ENCODE assay signal across 1 cellular context in genomic region chr17:2266865-2267228, GRCh38.
A peak's percentile ranks its signal among the peaks of the same experiment; 100 is the strongest.
TF ChIP-seq lines count a peak whose summit lies in the region.

No MANE protein-coding gene starts in this region.

TF ChIP-seq in GM12878, 131 proteins besides CTCF, POLR2A, EP300 and RAD21 (continued from another document and continues in another):
- TF ChIP-seq ATF2 (IDR thresholded peaks at IDR 0.05; ENCODE audit: low read length): no peak
- no peak for TF ChIP-seq ZBTB11 (CRISPR knock-in tag; IDR thresholded peaks at IDR 0.05)
- no peak for TF ChIP-seq POLR2AphosphoS2 (IDR thresholded peaks at IDR 0.05; ENCODE audit: low read depth, low read length)
- TF ChIP-seq REST (IDR thresholded peaks at IDR 0.05; ENCODE audit: low read depth, low read length): no peak
- TF ChIP-seq IKZF1 (conservative IDR thresholded peaks at IDR 0.05): no peak
- no peak for TF ChIP-seq PAX5 (IDR thresholded peaks at IDR 0.05; ENCODE audit: borderline replicate concordance, low read depth, low read length)
- no peak for TF ChIP-seq STAT1 (conservative IDR thresholded peaks at IDR 0.05)
- no peak for TF ChIP-seq ATF7 (IDR thresholded peaks at IDR 0.05; ENCODE audit: low read depth)
- TF ChIP-seq FOS (IDR thresholded peaks at IDR 0.05; ENCODE audit: borderline replicate concordance, extremely low read depth, insufficient read length): no peak
- TF ChIP-seq BCL3 (IDR thresholded peaks at IDR 0.05; ENCODE audit: borderline replicate concordance, insufficient read depth, low read depth, low read length, poor library complexity, severe bottlenecking): no peak
- no peak for TF ChIP-seq CHD4 (IDR thresholded peaks at IDR 0.05)
- no peak for TF ChIP-seq TCF7 (IDR thresholded peaks at IDR 0.05; ENCODE audit: borderline replicate concordance)
- TF ChIP-seq SMARCA5 (IDR thresholded peaks at IDR 0.05): no peak
- TF ChIP-seq NFXL1 (IDR thresholded peaks at IDR 0.05; ENCODE audit: borderline replicate concordance): no peak
- TF ChIP-seq IRF5 (IDR thresholded peaks at IDR 0.05; ENCODE audit: borderline replicate concordance): no peak
- no peak for TF ChIP-seq RBBP5 (conservative IDR thresholded peaks at IDR 0.05)
- TF ChIP-seq PKNOX1 (IDR thresholded peaks at IDR 0.05): no peak
- no peak for TF ChIP-seq YBX1 (IDR thresholded peaks at IDR 0.05)
- no peak for TF ChIP-seq NKRF (conservative IDR thresholded peaks at IDR 0.05)
- TF ChIP-seq SREBF1 (IDR thresholded peaks at IDR 0.05; ENCODE audit: low read length): no peak
- TF ChIP-seq ZNF217 (IDR thresholded peaks at IDR 0.05): no peak; the same call in 1 of the 2 replicates
- no peak for TF ChIP-seq PBX3 (IDR thresholded peaks at IDR 0.05; ENCODE audit: insufficient replicate concordance, low read depth, low read length)
- TF ChIP-seq MYB (IDR thresholded peaks at IDR 0.05; ENCODE audit: borderline replicate concordance, low read depth, low read length): no peak
- TF ChIP-seq LARP7 (IDR thresholded peaks at IDR 0.05): no peak
- TF ChIP-seq IRF4 (IDR thresholded peaks at IDR 0.05; ENCODE audit: low read depth, low read length): no peak
- 0 out of 2 replicates have a peak, but pooled peaks have one; percentile 3 for TF ChIP-seq CBX5 (IDR thresholded peaks at IDR 0.05; ENCODE audit: low read depth)
- no peak for TF ChIP-seq SMAD5 (IDR thresholded peaks at IDR 0.05; ENCODE audit: low read depth)
- no peak for TF ChIP-seq ZNF207 (IDR thresholded peaks at IDR 0.05; ENCODE audit: borderline replicate concordance)
- TF ChIP-seq CREB1 (IDR thresholded peaks at IDR 0.05; ENCODE audit: low read depth): no peak
- no peak for TF ChIP-seq JUNB (IDR thresholded peaks at IDR 0.05)
- no peak for TF ChIP-seq E4F1 (IDR thresholded peaks at IDR 0.05; ENCODE audit: borderline replicate concordance, partially characterized antibody)
- TF ChIP-seq CHD1 (IDR thresholded peaks at IDR 0.05; ENCODE audit: low read depth, low read length): no peak
- TF ChIP-seq GATAD2B (conservative IDR thresholded peaks at IDR 0.05; ENCODE audit: low read depth): peak; percentile 54; the same call in 1 of the 2 replicates
- no peak for TF ChIP-seq BCL11A (IDR thresholded peaks at IDR 0.05; ENCODE audit: low read depth, low read length)
- TF ChIP-seq TAF1 (IDR thresholded peaks at IDR 0.05; ENCODE audit: borderline replicate concordance, low read depth, low read length): no peak
- TF ChIP-seq RELA (IDR thresholded peaks at IDR 0.05; ENCODE audit: borderline replicate concordance, partially characterized antibody): no peak
- no peak for TF ChIP-seq HDAC2 (IDR thresholded peaks at IDR 0.05)
- TF ChIP-seq CHD2 (IDR thresholded peaks at IDR 0.05; ENCODE audit: borderline replicate concordance, low read depth, low read length): no peak
- no peak for TF ChIP-seq FOXM1 (IDR thresholded peaks at IDR 0.05; ENCODE audit: low read depth, low read length)
- TF ChIP-seq TARDBP (IDR thresholded peaks at IDR 0.05; ENCODE audit: borderline replicate concordance): no peak
- no peak for TF ChIP-seq ETV6 (conservative IDR thresholded peaks at IDR 0.05 in 1 of 2, IDR thresholded peaks at IDR 0.05 in 1 of 2; ENCODE audit: borderline replicate concordance in 1 of 2, low read depth in 1 of 2)
- TF ChIP-seq SPI1 (IDR thresholded peaks at IDR 0.05; ENCODE audit: borderline replicate concordance, insufficient read depth, low read depth, low read length): no peak
- no peak for TF ChIP-seq NFIC (IDR thresholded peaks at IDR 0.05; ENCODE audit: low read depth, low read length)
- no peak for TF ChIP-seq NBN (IDR thresholded peaks at IDR 0.05)
- TF ChIP-seq ESRRA (IDR thresholded peaks at IDR 0.05; ENCODE audit: low read length): no peak
